20 cellular contexts compared by ENCODE assay signal in the genomic region with DNA sequence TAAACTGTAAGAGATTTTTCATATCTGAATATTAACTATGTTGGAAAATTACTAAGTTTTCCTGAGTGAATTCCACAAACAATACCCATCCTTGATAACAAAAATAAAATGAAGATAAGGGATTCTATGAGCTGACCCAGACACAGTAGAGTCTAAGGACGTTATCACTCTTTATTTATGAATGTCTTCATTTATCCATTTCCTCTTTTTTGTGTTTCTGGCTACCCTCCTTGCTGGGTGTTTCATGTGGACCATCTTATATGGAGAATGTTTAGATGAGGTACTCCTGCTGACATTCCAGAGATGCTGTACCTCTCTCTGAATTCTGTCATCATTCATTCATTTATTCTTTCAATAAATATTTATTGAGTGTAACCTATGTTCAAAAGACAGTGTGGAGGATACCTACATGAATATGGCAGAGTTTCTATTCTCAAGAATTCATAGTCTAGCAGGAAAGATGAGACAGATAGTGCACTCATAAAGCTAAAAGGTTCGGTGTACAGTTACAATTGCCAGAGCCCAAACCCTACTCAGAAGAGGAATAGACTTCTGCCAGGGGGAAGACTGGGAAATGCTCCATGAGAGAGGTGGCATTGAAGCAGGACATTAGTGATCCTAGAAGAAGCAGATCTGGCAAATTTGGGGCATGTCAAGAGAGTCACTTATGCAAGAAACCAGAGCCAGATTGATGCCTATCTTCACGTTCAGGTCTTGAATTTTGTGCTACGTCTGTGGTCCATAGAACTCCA.
"Had no signal": no experiment of that assay in that cellular context is flagged by ENCODE, and none has a peak within 500 bp of the region (broad histone marks: within the 10 kb centered on the region; RNA-seq: fewer than 3 reads in every experiment).

No MANE protein-coding gene starts in this region.

- H3K4me2 ChIP-seq: KMS-11, PC-9 had no signal

- H3K4me3 Mint-ChIP-seq: activated CD8-positive, alpha-beta T cell treated with anti-CD3 and anti-CD28 coated beads for 36 hours; activated naive CD8-positive, alpha-beta T cell treated with anti-CD3 and anti-CD28 coated beads, Interleukin-2, amount 10 ng/mL, durations not matched to agents 7 days and 5 days; T-cell had no signal

- H3K9me3 ChIP-seq: adrenal gland, colonic mucosa, MG63 had no signal

- H3K4me1 Mint-ChIP-seq: T-cell had no signal

- H3K9ac ChIP-seq: KMS-11 had no signal

- H3K27ac ChIP-seq: colonic mucosa, KMS-11, PC-9 had no signal

- FAIRE-seq: TTC549 had no signal

- H3K27me3 ChIP-seq: adrenal gland, colonic mucosa, MG63 had no signal

- H3K9me3 Mint-ChIP-seq: activated CD8-positive, alpha-beta T cell treated with anti-CD3 and anti-CD28 coated beads for 36 hours; activated naive CD8-positive, alpha-beta T cell treated with anti-CD3 and anti-CD28 coated beads, Interleukin-2, amount 10 ng/mL, durations not matched to agents 7 days and 5 days; T-cell had no signal

- DNase-seq: activated CD4-positive, alpha-beta T cell treated with anti-CD3 and anti-CD28 coated beads for 4 hours; activated CD8-positive, alpha-beta memory T cell treated with anti-CD3 and anti-CD28 coated beads, Interleukin-2, amount 50 U/mL, for 4 hours; activated CD8-positive, alpha-beta T cell treated with anti-CD3 and anti-CD28 coated beads for 36 hours; activated naive CD4-positive, alpha-beta T cell treated with anti-CD3 and anti-CD28 coated beads, Interleukin-2, amount 50 U/mL, for 16 hours; activated naive CD8-positive, alpha-beta T cell treated with anti-CD3 and anti-CD28 coated beads, Interleukin-2, amount 10 ng/mL, durations not matched to agents 7 days and 5 days; activated T-cell treated with anti-CD3 and anti-CD28 coated beads, Interleukin-2, amount 50 U/mL, for 1 hour; adrenal gland; colonic mucosa; MG63; NCI-H1092; NCI-H446; NCI-H524; PC-9; SHP77 treated with DMSO at 0.1 percent for 48 hours; T-cell; T-helper 2 cell; T1000 had no signal

- H3K36me3 Mint-ChIP-seq: activated naive CD8-positive, alpha-beta T cell treated with anti-CD3 and anti-CD28 coated beads, Interleukin-2, amount 10 ng/mL, durations not matched to agents 7 days and 5 days; T-cell had no signal

- H3K27ac Mint-ChIP-seq: activated CD8-positive, alpha-beta T cell treated with anti-CD3 and anti-CD28 coated beads for 36 hours; activated naive CD8-positive, alpha-beta T cell treated with anti-CD3 and anti-CD28 coated beads, Interleukin-2, amount 10 ng/mL, durations not matched to agents 7 days and 5 days; T-cell had no signal

- H3K4me3 ChIP-seq: adrenal gland, colonic mucosa, MG63, PC-9 had no signal

- ATAC-seq: activated CD4-positive, CD25-positive, alpha-beta regulatory T cell treated with anti-CD3 and anti-CD28 coated beads, Interleukin-2, amount 50 U/mL, for 24 hours; activated CD8-positive, alpha-beta T cell treated with anti-CD3 and anti-CD28 coated beads for 36 hours; T-cell had no signal

- H2AFZ ChIP-seq: PC-9 had no signal

- H3K4me1 ChIP-seq: colonic mucosa had no signal

- H3K36me3 ChIP-seq: adrenal gland, colonic mucosa, MG63 had no signal
